Comparison of ENCODE assay signal across 1 cellular context in the genomic region with DNA sequence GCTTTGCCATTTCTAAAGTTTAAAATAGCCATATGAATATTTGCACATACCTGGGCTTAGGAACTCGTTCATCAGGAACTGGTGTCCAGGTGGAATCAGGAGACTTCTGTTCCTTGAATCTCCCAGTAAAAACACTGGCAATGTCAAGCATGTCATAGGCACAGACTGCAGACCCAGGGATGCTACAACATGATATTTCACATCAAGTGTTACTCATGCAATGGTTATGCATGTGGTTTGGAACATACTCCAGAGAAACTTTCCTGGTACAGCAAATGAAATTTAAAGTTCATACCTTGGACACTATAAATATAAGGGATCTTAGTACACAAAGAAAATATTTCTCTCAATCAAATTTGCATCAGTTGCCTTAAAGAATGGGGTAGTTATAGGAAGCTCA.
TF ChIP-seq lines count a peak whose summit lies in the region.

No MANE protein-coding gene starts in this region.

TF ChIP-seq in GM23338, 12 proteins besides CTCF, POLR2A, EP300 and RAD21:
- TF ChIP-seq EZH2phosphoT487 (IDR thresholded peaks at IDR 0.05; ENCODE audit: unreplicated experiment) (no peak), JUNB (IDR thresholded peaks at IDR 0.05; ENCODE audit: unreplicated experiment) (no peak), ZNF114 (CRISPR knock-in tag; IDR thresholded peaks at IDR 0.05) (no peak), POLR2AphosphoS5 (IDR thresholded peaks at IDR 0.05; ENCODE audit: low read depth) (no peak), CREB1 (CRISPR knock-in tag; IDR thresholded peaks at IDR 0.05; ENCODE audit: low read depth) (no peak), EZH2 (IDR thresholded peaks at IDR 0.05; ENCODE audit: low read depth, unreplicated experiment) (no peak), ZNF462 (CRISPR knock-in tag; IDR thresholded peaks at IDR 0.05) (no peak), ZNF331 (CRISPR knock-in tag; IDR thresholded peaks at IDR 0.05; ENCODE audit: low read depth) (no peak), STAT1 (IDR thresholded peaks at IDR 0.05; ENCODE audit: unreplicated experiment) (no peak), NANOG (IDR thresholded peaks at IDR 0.05; ENCODE audit: borderline replicate concordance) (no peak)
- TF ChIP-seq, protein P1, sequence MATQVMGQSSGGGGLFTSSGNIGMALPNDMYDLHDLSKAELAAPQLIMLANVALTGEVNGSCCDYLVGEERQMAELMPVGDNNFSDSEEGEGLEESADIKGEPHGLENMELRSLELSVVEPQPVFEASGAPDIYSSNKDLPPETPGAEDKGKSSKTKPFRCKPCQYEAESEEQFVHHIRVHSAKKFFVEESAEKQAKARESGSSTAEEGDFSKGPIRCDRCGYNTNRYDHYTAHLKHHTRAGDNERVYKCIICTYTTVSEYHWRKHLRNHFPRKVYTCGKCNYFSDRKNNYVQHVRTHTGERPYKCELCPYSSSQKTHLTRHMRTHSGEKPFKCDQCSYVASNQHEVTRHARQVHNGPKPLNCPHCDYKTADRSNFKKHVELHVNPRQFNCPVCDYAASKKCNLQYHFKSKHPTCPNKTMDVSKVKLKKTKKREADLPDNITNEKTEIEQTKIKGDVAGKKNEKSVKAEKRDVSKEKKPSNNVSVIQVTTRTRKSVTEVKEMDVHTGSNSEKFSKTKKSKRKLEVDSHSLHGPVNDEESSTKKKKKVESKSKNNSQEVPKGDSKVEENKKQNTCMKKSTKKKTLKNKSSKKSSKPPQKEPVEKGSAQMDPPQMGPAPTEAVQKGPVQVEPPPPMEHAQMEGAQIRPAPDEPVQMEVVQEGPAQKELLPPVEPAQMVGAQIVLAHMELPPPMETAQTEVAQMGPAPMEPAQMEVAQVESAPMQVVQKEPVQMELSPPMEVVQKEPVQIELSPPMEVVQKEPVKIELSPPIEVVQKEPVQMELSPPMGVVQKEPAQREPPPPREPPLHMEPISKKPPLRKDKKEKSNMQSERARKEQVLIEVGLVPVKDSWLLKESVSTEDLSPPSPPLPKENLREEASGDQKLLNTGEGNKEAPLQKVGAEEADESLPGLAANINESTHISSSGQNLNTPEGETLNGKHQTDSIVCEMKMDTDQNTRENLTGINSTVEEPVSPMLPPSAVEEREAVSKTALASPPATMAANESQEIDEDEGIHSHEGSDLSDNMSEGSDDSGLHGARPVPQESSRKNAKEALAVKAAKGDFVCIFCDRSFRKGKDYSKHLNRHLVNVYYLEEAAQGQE (IDR thresholded peaks at IDR 0.05; ENCODE audit: unreplicated experiment) = no peak
- TF ChIP-seq, protein P2, sequence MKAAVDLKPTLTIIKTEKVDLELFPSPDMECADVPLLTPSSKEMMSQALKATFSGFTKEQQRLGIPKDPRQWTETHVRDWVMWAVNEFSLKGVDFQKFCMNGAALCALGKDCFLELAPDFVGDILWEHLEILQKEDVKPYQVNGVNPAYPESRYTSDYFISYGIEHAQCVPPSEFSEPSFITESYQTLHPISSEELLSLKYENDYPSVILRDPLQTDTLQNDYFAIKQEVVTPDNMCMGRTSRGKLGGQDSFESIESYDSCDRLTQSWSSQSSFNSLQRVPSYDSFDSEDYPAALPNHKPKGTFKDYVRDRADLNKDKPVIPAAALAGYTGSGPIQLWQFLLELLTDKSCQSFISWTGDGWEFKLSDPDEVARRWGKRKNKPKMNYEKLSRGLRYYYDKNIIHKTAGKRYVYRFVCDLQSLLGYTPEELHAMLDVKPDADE (IDR thresholded peaks at IDR 0.05) = no peak
TF ChIP-seq in GM23338: peak in this region for 0.
